Comparison of ENCODE assay signal across 1 cellular context in the genomic region with DNA sequence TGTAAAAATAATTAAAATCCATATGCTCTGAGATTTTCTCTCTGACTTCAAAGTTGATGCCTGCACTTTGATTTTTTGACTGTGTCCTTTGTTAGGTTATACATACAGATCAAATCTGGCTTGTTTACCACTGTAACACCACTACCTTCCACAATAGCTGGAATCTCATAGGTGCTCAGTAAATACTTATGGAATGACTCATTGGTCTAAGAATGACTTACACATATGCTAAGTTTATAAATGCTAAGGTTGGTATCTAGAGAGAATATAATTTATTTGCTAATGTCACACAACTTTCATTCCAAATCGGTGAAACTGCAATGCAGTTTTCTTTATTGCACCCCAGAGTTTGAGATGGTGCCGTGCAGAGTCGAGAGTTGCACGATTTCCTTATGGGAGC.
TF ChIP-seq lines count a peak whose summit lies in the region.

No MANE protein-coding gene starts in this region.

TF ChIP-seq in IMR-90, 13 proteins besides CTCF, POLR2A, EP300 and RAD21 (continued from another document):
- TF ChIP-seq, protein P1, sequence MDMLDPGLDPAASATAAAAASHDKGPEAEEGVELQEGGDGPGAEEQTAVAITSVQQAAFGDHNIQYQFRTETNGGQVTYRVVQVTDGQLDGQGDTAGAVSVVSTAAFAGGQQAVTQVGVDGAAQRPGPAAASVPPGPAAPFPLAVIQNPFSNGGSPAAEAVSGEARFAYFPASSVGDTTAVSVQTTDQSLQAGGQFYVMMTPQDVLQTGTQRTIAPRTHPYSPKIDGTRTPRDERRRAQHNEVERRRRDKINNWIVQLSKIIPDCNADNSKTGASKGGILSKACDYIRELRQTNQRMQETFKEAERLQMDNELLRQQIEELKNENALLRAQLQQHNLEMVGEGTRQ (IDR thresholded peaks at IDR 0.05; ENCODE audit: low read depth, low read length): no peak
- TF ChIP-seq MAZ (IDR thresholded peaks at IDR 0.05; ENCODE audit: borderline replicate concordance, low read depth, low read length) (no peak), BHLHE40 (IDR thresholded peaks at IDR 0.05; ENCODE audit: low read depth, low read length) (no peak), MXI1 (IDR thresholded peaks at IDR 0.05; ENCODE audit: borderline replicate concordance, low read depth, low read length) (no peak), CEBPB (IDR thresholded peaks at IDR 0.05; ENCODE audit: low read depth, low read length) (no peak)
